Comparison of ENCODE assay signal across 10 cellular contexts in genomic region chr4:164779811-164780216, GRCh38. TPM values are rescaled to one million over a fixed set of nuclear protein-coding genes. Genes with fewer than 3 reads are reported as not detected.
DNase-seq lines count a peak whose midpoint lies in the region; ATAC-seq and TF ChIP-seq lines count a peak whose summit lies in the region.
"Had no signal": no experiment of that assay in that cellular context is flagged by ENCODE, and none has a peak within 500 bp of the region (broad histone marks: within the 10 kb centered on the region; RNA-seq: fewer than 3 reads in every experiment).

No MANE protein-coding gene starts in this region.

- TF ChIP-seq EP300 in neural cell (conservative IDR thresholded peaks at IDR 0.05; ENCODE audit: poor library complexity, severe bottlenecking), result no peak

- no peak overlapping the region for H3K9ac ChIP-seq in neural cell (ENCODE audit: low read length)
- H3K9ac ChIP-seq: BLaER1 had no signal

- peaks cover 7% of the 10 kb centered on the region for H3K4me1 Mint-ChIP-seq in endothelial cell (ENCODE audit: unreplicated experiment)

- POLR2A ChIA-PET in OCI-LY7 (lab: Charles Lee), result interaction anchor here (0.6 kb wide), 1 partner anchor 1703 kb away, joined by 3 read pairs; no protein-coding TSS in a partner anchor

- H3F3A ChIP-seq in neural cell (ENCODE audit: insufficient read depth, low read length, poor library complexity, severe bottlenecking), result no peaks in the 10 kb centered on the region

- intact Hi-C loops in OCI-LY7 (cut with micrococcal nuclease; ENCODE audit: unreplicated experiment) (loop anchor here (1.0 to 5.0 kb wide), 4 partner anchors 155 to 317 kb away; partner anchors contain the start of gene TRIM61), sciatic nerve (cut with DNase I) (no loop called here)

- ATAC-seq in GM18508 (IDR thresholded peaks at IDR 0.05; ENCODE audit: insufficient read depth, unreplicated experiment), result peak; percentile 69
- peak; percentile 60 for ATAC-seq in HG03108 (IDR thresholded peaks at IDR 0.05; ENCODE audit: unreplicated experiment)
- ATAC-seq in sciatic nerve, result no peak
- ATAC-seq: activated naive CD4-positive, alpha-beta T cell treated with anti-CD3 and anti-CD28 coated beads, Interleukin-2, amount 50 U/mL, for 72 hours had no signal

- no peaks in the 10 kb centered on the region for H3K27me3 ChIP-seq in neural cell (ENCODE audit: insufficient read depth, low read depth, low read length)
- H3K27me3 ChIP-seq: BLaER1 had no signal

- H3K9me2 ChIP-seq in OCI-LY7 (ENCODE audit: insufficient read depth, low read length) (no peaks in the 10 kb centered on the region), neural cell (ENCODE audit: insufficient read depth, low read length) (no peaks in the 10 kb centered on the region)

- peak; percentile 87 for TF ChIP-seq CTCF in OCI-LY7 (conservative IDR thresholded peaks at IDR 0.05; ENCODE audit: low read length)
- peak; percentile 94 for TF ChIP-seq CTCF in endothelial cell (IDR thresholded peaks at IDR 0.05; ENCODE audit: unreplicated experiment)
- TF ChIP-seq CTCF in neural cell (IDR thresholded peaks at IDR 0.05; ENCODE audit: poor library complexity, severe bottlenecking), result peak; percentile 57

- H3K27ac ChIP-seq in OCI-LY7 (ENCODE audit: low read depth, low read length, poor library complexity, severe bottlenecking), result no peak overlapping the region
- no peak overlapping the region for H3K27ac ChIP-seq in neural cell (ENCODE audit: low read length)
- H3K27ac ChIP-seq: BLaER1 had no signal

- no peaks in the 10 kb centered on the region for H3K27me3 Mint-ChIP-seq in endothelial cell (ENCODE audit: unreplicated experiment)

- H3K79me2 ChIP-seq in OCI-LY7 (ENCODE audit: insufficient read depth, low read depth, low read length), result no peaks in the 10 kb centered on the region
- H3K79me2 ChIP-seq in neural cell (replicated peaks; ENCODE audit: insufficient read depth, low read length), result no peaks in the 10 kb centered on the region

- H3K4me3 ChIP-seq in OCI-LY7 (ENCODE audit: low read depth, low read length, poor library complexity, severe bottlenecking) (no peak overlapping the region), neural cell (ENCODE audit: low read length) (no peak overlapping the region)
- H3K4me3 ChIP-seq: BLaER1 had no signal

- H2AFZ ChIP-seq in OCI-LY7 (ENCODE audit: low read length), result no peak overlapping the region
- H2AFZ ChIP-seq in neural cell (ENCODE audit: low read depth, low read length), result no peak overlapping the region

- no peak overlapping the region for H3K4me3 Mint-ChIP-seq in endothelial cell (ENCODE audit: unreplicated experiment)

- no peaks in the 10 kb centered on the region for H3K9me3 Mint-ChIP-seq in endothelial cell (ENCODE audit: unreplicated experiment)
- H3K9me3 Mint-ChIP-seq: activated naive CD4-positive, alpha-beta T cell treated with anti-CD3 and anti-CD28 coated beads, Interleukin-2, amount 50 U/mL, for 72 hours had no signal

- TF ChIP-seq RAD21 in neural cell (conservative IDR thresholded peaks at IDR 0.05), result peak; percentile 51

- CTCF ChIA-PET in OCI-LY7 (lab: Charles Lee; ENCODE audit: unreplicated experiment), result interaction anchor here (1.1 kb wide), 1 partner anchor 197 kb away, joined by 3 read pairs; the partner anchor contains the start of gene TRIM61

- H3K4me2 ChIP-seq in OCI-LY7 (ENCODE audit: low read length) (no peak overlapping the region), neural cell (ENCODE audit: low read length) (no peak overlapping the region)
- H3K4me2 ChIP-seq: BLaER1 had no signal

- H3K9me3 ChIP-seq in OCI-LY7 (ENCODE audit: low read length) (no peaks in the 10 kb centered on the region), neural cell (ENCODE audit: low read length) (no peaks in the 10 kb centered on the region)
- H3K9me3 ChIP-seq: BLaER1 had no signal

- no peaks in the 10 kb centered on the region for H3K4me1 ChIP-seq in OCI-LY7 (ENCODE audit: insufficient read depth, low read length, poor library complexity, severe bottlenecking)

- H3K36me3 ChIP-seq in OCI-LY7 (ENCODE audit: insufficient read depth, low read length), result no peaks in the 10 kb centered on the region
- H3K36me3 ChIP-seq in neural cell (ENCODE audit: insufficient read depth, low read length), result no peaks in the 10 kb centered on the region
- H3K36me3 ChIP-seq: BLaER1 had no signal

- H3K27ac Mint-ChIP-seq in endothelial cell (ENCODE audit: unreplicated experiment), result no peak overlapping the region
- H3K27ac Mint-ChIP-seq: activated naive CD4-positive, alpha-beta T cell treated with anti-CD3 and anti-CD28 coated beads, Interleukin-2, amount 50 U/mL, for 72 hours had no signal

- DNase-seq in DMS153 treated with DMSO at 0.1 percent for 48 hours (lab: John Stamatoyannopoulos, UW; ENCODE audit: unreplicated experiment), result peak; percentile 28
- no peak for DNase-seq in DMS153 (lab: John Stamatoyannopoulos, UW)
- DNase-seq in OCI-LY7 (ENCODE audit: low spot score), result peak; percentile 28
- DNase-seq in endothelial cell (ENCODE audit: low spot score), result peak; percentile 58
- no peak for DNase-seq in sciatic nerve (ENCODE audit: low spot score)

- no peaks in the 10 kb centered on the region for H3K36me3 Mint-ChIP-seq in endothelial cell (ENCODE audit: low read depth, unreplicated experiment)
- H3K36me3 Mint-ChIP-seq: activated naive CD4-positive, alpha-beta T cell treated with anti-CD3 and anti-CD28 coated beads, Interleukin-2, amount 50 U/mL, for 72 hours had no signal

- H4K20me1 ChIP-seq in OCI-LY7 (ENCODE audit: insufficient read depth, low read length) (no peaks in the 10 kb centered on the region), neural cell (ENCODE audit: insufficient read depth) (no peaks in the 10 kb centered on the region)
- H4K20me1 ChIP-seq: BLaER1 had no signal

- BruUV-seq in OCI-LY7 (replicated peaks; lab: Mats Ljungman, UMichigan), result no TSS peak

TF ChIP-seq in neural cell, 6 proteins besides CTCF, POLR2A, EP300 and RAD21:
- TF ChIP-seq SMC3 (conservative IDR thresholded peaks at IDR 0.05; ENCODE audit: poor library complexity) (peak; percentile 48), EZH2 (IDR thresholded peaks at IDR 0.05; ENCODE audit: borderline replicate concordance, insufficient read depth, low read length, poor library complexity, severe bottlenecking) (no peak)

RNA-seq across cellular contexts. Expression of gene SMIM31, which starts 25.9 kb away (rescaled TPM):
- not detected in 2 replicates for total RNA-seq in OCI-LY7 (2014; rRNA removed; shearing (Covaris generic))
- total RNA-seq in OCI-LY7 (2022) (not detected in 2 replicates), endothelial cell (ENCODE audit: unreplicated experiment) (not detected), sciatic nerve (not detected)
- not detected in 2 replicates for polyA plus RNA-seq in neural cell
- not detected in 2 replicates for polyA minus RNA-seq in neural cell
- total RNA-seq: activated naive CD4-positive, alpha-beta T cell treated with anti-CD3 and anti-CD28 coated beads, Interleukin-2, amount 50 U/mL, for 72 hours had no signal

Comparison
In these comparisons a context has a peak if more than half of its experiments do, and no peak if none do; other contexts are left out.
1. DNase-seq: peak in DMS153 treated with DMSO at 0.1 percent for 48 hours (single experiment), OCI-LY7 (single experiment) and endothelial cell (single experiment); none in DMS153 (single experiment) and sciatic nerve (single experiment).
2. Peak in every context shown above with its lines, with median percentiles within 50 percentile points of each other: CTCF ChIP-seq.